ENCODE assay signal across 2 cellular contexts in genomic region chr6:122180132-122180531, GRCh38.
TF ChIP-seq lines count a peak whose summit lies in the region.

No MANE protein-coding gene starts in this region.

TF ChIP-seq in GM23338, 12 proteins besides CTCF, POLR2A, EP300 and RAD21 (continued from another document):
- TF ChIP-seq ZNF462 (CRISPR knock-in tag; IDR thresholded peaks at IDR 0.05), result no peak
- TF ChIP-seq ZNF114 (CRISPR knock-in tag; IDR thresholded peaks at IDR 0.05), result no peak
- no peak for TF ChIP-seq ZNF331 (CRISPR knock-in tag; IDR thresholded peaks at IDR 0.05; ENCODE audit: low read depth)
- TF ChIP-seq NANOG (IDR thresholded peaks at IDR 0.05; ENCODE audit: borderline replicate concordance), result no peak
- no peak for TF ChIP-seq POLR2AphosphoS5 (IDR thresholded peaks at IDR 0.05; ENCODE audit: low read depth)
- TF ChIP-seq EZH2phosphoT487 (IDR thresholded peaks at IDR 0.05; ENCODE audit: unreplicated experiment), result no peak
- no peak for TF ChIP-seq JUNB (IDR thresholded peaks at IDR 0.05; ENCODE audit: unreplicated experiment)
- TF ChIP-seq ETS1 (IDR thresholded peaks at IDR 0.05), result no peak
- no peak for TF ChIP-seq CREB1 (CRISPR knock-in tag; IDR thresholded peaks at IDR 0.05; ENCODE audit: low read depth)

TF ChIP-seq in SK-N-SH treated with all-trans-retinoic acid at 6 μM for 48 hours, 23 proteins besides CTCF, POLR2A, EP300 and RAD21 (continued from another document):
- TF ChIP-seq TSHZ2 (CRISPR knock-in tag; IDR thresholded peaks at IDR 0.05), result no peak
- TF ChIP-seq ZNF8 (CRISPR knock-in tag; IDR thresholded peaks at IDR 0.05), result no peak
TF ChIP-seq in SK-N-SH treated with all-trans-retinoic acid at 6 μM for 48 hours: peak in this region for 0.
